22 cellular contexts compared by ENCODE assay signal in genomic region chr5:107635276-107635675, GRCh38. TPM values are rescaled to one million over a fixed set of nuclear protein-coding genes. Genes with fewer than 3 reads are reported as not detected.
"Had no signal": no experiment of that assay in that cellular context is flagged by ENCODE, and none has a peak within 500 bp of the region (broad histone marks: within the 10 kb centered on the region; RNA-seq: fewer than 3 reads in every experiment).

No MANE protein-coding gene starts in this region.

- H3K9me3 ChIP-seq: mucosa of descending colon, psoas muscle, transverse colon had no signal

- H3K27me3 Mint-ChIP-seq: stimulated activated naive B cell treated with anti-CD40 and anti-IgM and Interleukin-4, amounts not matched to agents 10 μg/mL and 1 μg/mL and 100 μg/mL, for 72 hours had no signal

- H3K4me3 ChIP-seq: cardiac muscle cell, mucosa of descending colon, psoas muscle, transverse colon had no signal

- FAIRE-seq: astrocyte, colon, endothelial cell of umbilical vein had no signal

- H3K36me3 Mint-ChIP-seq: naive thymus-derived CD8-positive, alpha-beta T cell; stimulated activated naive B cell treated with anti-CD40 and anti-IgM and Interleukin-4, amounts not matched to agents 10 μg/mL and 1 μg/mL and 100 μg/mL, for 72 hours had no signal

- DNase-seq: activated CD4-positive, alpha-beta T cell treated with anti-CD3 and anti-CD28 coated beads for 4 hours; activated CD8-positive, alpha-beta memory T cell treated with anti-CD3 and anti-CD28 coated beads, Interleukin-2, amount 50 U/mL, for 4 hours; activated CD8-positive, alpha-beta T cell treated with anti-CD3 and anti-CD28 coated beads for 36 hours; activated T-cell treated with anti-CD3 and anti-CD28 coated beads, Interleukin-2, amount 50 U/mL, for 72 hours; effector CD4-positive, alpha-beta T cell; hippocampal formation; left cardiac atrium; mucosa of descending colon; naive thymus-derived CD8-positive, alpha-beta T cell; occipital lobe; psoas muscle; stimulated activated CD4-positive, alpha-beta T cell treated with anti-CD3 and anti-CD28 coated beads, Interleukin-2, amount 100 ng/mL, for 24 hours; stimulated activated naive B cell treated with anti-CD40 and anti-IgM and Interleukin-4, amounts not matched to agents 10 μg/mL and 1 μg/mL and 100 μg/mL, for 72 hours; substantia nigra; T-helper 1 cell; transverse colon; WERI-Rb-1 had no signal

- H3K27ac Mint-ChIP-seq: activated CD8-positive, alpha-beta T cell treated with anti-CD3 and anti-CD28 coated beads for 36 hours; activated T-cell treated with anti-CD3 and anti-CD28 coated beads, Interleukin-2, amount 50 U/mL, for 72 hours; naive thymus-derived CD8-positive, alpha-beta T cell; stimulated activated naive B cell treated with anti-CD40 and anti-IgM and Interleukin-4, amounts not matched to agents 10 μg/mL and 1 μg/mL and 100 μg/mL, for 72 hours had no signal

- H3K4me1 ChIP-seq: psoas muscle had no signal

- H3K4me1 Mint-ChIP-seq: naive thymus-derived CD8-positive, alpha-beta T cell; stimulated activated naive B cell treated with anti-CD40 and anti-IgM and Interleukin-4, amounts not matched to agents 10 μg/mL and 1 μg/mL and 100 μg/mL, for 72 hours had no signal

- H3K9me3 Mint-ChIP-seq: activated CD8-positive, alpha-beta T cell treated with anti-CD3 and anti-CD28 coated beads for 36 hours; activated T-cell treated with anti-CD3 and anti-CD28 coated beads, Interleukin-2, amount 50 U/mL, for 72 hours; naive thymus-derived CD8-positive, alpha-beta T cell; stimulated activated naive B cell treated with anti-CD40 and anti-IgM and Interleukin-4, amounts not matched to agents 10 μg/mL and 1 μg/mL and 100 μg/mL, for 72 hours had no signal

- H3K27ac ChIP-seq: cardiac muscle cell, psoas muscle, transverse colon, WERI-Rb-1 had no signal

- H3K36me3 ChIP-seq: cardiac muscle cell, transverse colon, WERI-Rb-1 had no signal

- H3K4me3 Mint-ChIP-seq: activated CD8-positive, alpha-beta T cell treated with anti-CD3 and anti-CD28 coated beads for 36 hours; activated T-cell treated with anti-CD3 and anti-CD28 coated beads, Interleukin-2, amount 50 U/mL, for 72 hours; naive thymus-derived CD8-positive, alpha-beta T cell; stimulated activated naive B cell treated with anti-CD40 and anti-IgM and Interleukin-4, amounts not matched to agents 10 μg/mL and 1 μg/mL and 100 μg/mL, for 72 hours had no signal

- H3K27me3 ChIP-seq: cardiac muscle cell, transverse colon had no signal

- ATAC-seq: activated CD8-positive, alpha-beta T cell treated with anti-CD3 and anti-CD28 coated beads for 36 hours; activated T-cell treated with anti-CD3 and anti-CD28 coated beads, Interleukin-2, amount 50 U/mL, for 72 hours; left cardiac atrium; mucosa of descending colon; naive thymus-derived CD8-positive, alpha-beta T cell; psoas muscle; sciatic nerve; stimulated activated naive B cell treated with anti-CD40 and anti-IgM and Interleukin-4, amounts not matched to agents 10 μg/mL and 1 μg/mL and 100 μg/mL, for 72 hours had no signal

RNA-seq across cellular contexts. Expression of gene EFNA5, which starts 35.5 kb away (rescaled TPM):
- total RNA-seq: activated CD8-positive, alpha-beta T cell treated with anti-CD3 and anti-CD28 coated beads for 36 hours; naive thymus-derived CD8-positive, alpha-beta T cell had no signal
